In the genomic region with DNA sequence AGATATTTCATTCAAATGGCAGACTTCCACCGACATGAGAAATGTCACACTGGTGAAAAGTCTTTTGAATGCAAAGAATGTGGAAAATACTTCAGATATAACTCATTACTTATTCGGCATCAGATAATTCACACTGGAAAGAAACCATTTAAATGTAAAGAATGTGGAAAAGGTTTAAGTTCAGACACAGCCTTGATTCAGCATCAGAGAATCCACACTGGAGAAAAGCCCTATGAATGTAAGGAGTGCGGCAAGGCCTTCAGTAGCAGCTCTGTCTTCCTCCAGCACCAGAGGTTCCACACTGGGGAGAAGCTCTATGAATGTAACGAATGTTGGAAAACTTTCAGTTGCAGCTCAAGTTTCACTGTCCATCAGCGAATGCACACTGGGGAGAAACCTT, we compare ENCODE assay signal across 1 cellular context.
TF ChIP-seq lines count a peak whose summit lies in the region.

No MANE protein-coding gene starts in this region.

TF ChIP-seq in GM12878, 131 proteins besides CTCF, POLR2A, EP300 and RAD21:
- TF ChIP-seq NRF1 (conservative IDR thresholded peaks at IDR 0.05; ENCODE audit: low read depth, low read length) (no peak), SP1 (IDR thresholded peaks at IDR 0.05; ENCODE audit: low read depth, low read length) (no peak), HDAC2 (IDR thresholded peaks at IDR 0.05) (no peak), SREBF1 (IDR thresholded peaks at IDR 0.05; ENCODE audit: low read length) (no peak), ZBTB4 (CRISPR knock-in tag; IDR thresholded peaks at IDR 0.05) (no peak), ZZZ3 (IDR thresholded peaks at IDR 0.05; ENCODE audit: control insufficient read depth, insufficient read length, low read depth) (no peak), FOXK2 (IDR thresholded peaks at IDR 0.05) (no peak), RB1 (IDR thresholded peaks at IDR 0.05; ENCODE audit: borderline replicate concordance) (no peak), IRF3 (IDR thresholded peaks at IDR 0.05) (no peak), TARDBP (IDR thresholded peaks at IDR 0.05; ENCODE audit: borderline replicate concordance) (no peak), CREM (IDR thresholded peaks at IDR 0.05; ENCODE audit: low read depth) (no peak), BCL11A (IDR thresholded peaks at IDR 0.05; ENCODE audit: low read depth, low read length) (no peak), BACH1 (IDR thresholded peaks at IDR 0.05; ENCODE audit: borderline replicate concordance) (no peak), MEF2A (IDR thresholded peaks at IDR 0.05; ENCODE audit: insufficient read depth, low read depth, low read length) (no peak), FOXM1 (IDR thresholded peaks at IDR 0.05; ENCODE audit: low read depth, low read length) (no peak), LARP7 (IDR thresholded peaks at IDR 0.05) (no peak), NFIC (IDR thresholded peaks at IDR 0.05; ENCODE audit: low read depth, low read length) (no peak), SMAD1 (IDR thresholded peaks at IDR 0.05; ENCODE audit: low read depth, partially characterized antibody) (no peak)
- TF ChIP-seq, protein P1, sequence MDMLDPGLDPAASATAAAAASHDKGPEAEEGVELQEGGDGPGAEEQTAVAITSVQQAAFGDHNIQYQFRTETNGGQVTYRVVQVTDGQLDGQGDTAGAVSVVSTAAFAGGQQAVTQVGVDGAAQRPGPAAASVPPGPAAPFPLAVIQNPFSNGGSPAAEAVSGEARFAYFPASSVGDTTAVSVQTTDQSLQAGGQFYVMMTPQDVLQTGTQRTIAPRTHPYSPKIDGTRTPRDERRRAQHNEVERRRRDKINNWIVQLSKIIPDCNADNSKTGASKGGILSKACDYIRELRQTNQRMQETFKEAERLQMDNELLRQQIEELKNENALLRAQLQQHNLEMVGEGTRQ (IDR thresholded peaks at IDR 0.05; ENCODE audit: borderline replicate concordance, low read depth, low read length) = no peak
- TF ChIP-seq, protein P2, sequence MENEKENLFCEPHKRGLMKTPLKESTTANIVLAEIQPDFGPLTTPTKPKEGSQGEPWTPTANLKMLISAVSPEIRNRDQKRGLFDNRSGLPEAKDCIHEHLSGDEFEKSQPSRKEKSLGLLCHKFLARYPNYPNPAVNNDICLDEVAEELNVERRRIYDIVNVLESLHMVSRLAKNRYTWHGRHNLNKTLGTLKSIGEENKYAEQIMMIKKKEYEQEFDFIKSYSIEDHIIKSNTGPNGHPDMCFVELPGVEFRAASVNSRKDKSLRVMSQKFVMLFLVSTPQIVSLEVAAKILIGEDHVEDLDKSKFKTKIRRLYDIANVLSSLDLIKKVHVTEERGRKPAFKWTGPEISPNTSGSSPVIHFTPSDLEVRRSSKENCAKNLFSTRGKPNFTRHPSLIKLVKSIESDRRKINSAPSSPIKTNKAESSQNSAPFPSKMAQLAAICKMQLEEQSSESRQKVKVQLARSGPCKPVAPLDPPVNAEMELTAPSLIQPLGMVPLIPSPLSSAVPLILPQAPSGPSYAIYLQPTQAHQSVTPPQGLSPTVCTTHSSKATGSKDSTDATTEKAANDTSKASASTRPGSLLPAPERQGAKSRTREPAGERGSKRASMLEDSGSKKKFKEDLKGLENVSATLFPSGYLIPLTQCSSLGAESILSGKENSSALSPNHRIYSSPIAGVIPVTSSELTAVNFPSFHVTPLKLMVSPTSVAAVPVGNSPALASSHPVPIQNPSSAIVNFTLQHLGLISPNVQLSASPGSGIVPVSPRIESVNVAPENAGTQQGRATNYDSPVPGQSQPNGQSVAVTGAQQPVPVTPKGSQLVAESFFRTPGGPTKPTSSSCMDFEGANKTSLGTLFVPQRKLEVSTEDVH (IDR thresholded peaks at IDR 0.05; ENCODE audit: low read depth, partially characterized antibody) = no peak
